In the genomic region with DNA sequence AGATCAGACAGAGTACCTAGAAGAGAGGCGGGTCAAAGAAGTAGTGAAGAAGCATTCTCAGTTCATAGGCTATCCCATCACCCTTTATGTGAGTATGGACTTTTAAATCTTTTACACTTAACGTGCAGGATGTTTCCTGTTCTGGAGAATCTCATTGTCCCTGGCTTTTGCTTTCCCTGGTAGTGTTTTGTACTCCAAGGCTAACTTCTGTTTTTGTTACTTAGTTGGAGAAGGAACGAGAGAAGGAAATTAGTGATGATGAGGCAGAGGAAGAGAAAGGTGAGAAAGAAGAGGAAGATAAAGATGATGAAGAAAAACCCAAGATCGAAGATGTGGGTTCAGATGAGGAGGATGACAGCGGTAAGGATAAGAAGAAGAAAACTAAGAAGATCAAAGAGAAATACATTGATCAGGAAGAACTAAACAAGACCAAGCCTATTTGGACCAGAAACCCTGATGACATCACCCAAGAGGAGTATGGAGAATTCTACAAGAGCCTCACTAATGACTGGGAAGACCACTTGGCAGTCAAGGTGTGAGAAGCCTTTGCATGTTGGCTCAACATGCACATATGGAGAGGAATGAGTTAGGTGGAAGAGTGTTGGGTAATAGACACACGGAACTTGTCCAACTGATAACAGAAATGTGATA, we compare ENCODE assay signal across 7 cellular contexts. TPM values are rescaled to one million over a fixed set of nuclear protein-coding genes. Genes with fewer than 3 reads are reported as not detected.
DNase-seq lines count a peak whose midpoint lies in the region; ATAC-seq and TF ChIP-seq lines count a peak whose summit lies in the region.
"Had no signal": no experiment of that assay in that cellular context is flagged by ENCODE, and none has a peak within 500 bp of the region (broad histone marks: within the 10 kb centered on the region; RNA-seq: fewer than 3 reads in every experiment).

No MANE protein-coding gene starts in this region.

- H3K9me3 Mint-ChIP-seq in activated naive CD4-positive, alpha-beta T cell treated with anti-CD3 and anti-CD28 coated beads for 36 hours, result no peaks in the 10 kb centered on the region
- no peaks in the 10 kb centered on the region for H3K9me3 Mint-ChIP-seq in stimulated activated naive CD8-positive, alpha-beta T cell treated with anti-CD3 and anti-CD28 coated beads, Interleukin-15, amount 100 ng/mL, for 72 hours

- CTCF ChIA-PET in activated naive CD4-positive, alpha-beta T cell treated with anti-CD3 and anti-CD28 coated beads for 36 hours (lab: Charles Lee), result interaction anchor here (0.7 kb wide), 1 partner anchor 11 kb away, joined by 3 read pairs; no protein-coding TSS in a partner anchor

- H3K4me1 Mint-ChIP-seq in activated naive CD4-positive, alpha-beta T cell treated with anti-CD3 and anti-CD28 coated beads for 36 hours (ENCODE audit: low read depth), result peaks cover 69% of the 10 kb centered on the region
- H3K4me1 Mint-ChIP-seq in stimulated activated naive CD8-positive, alpha-beta T cell treated with anti-CD3 and anti-CD28 coated beads, Interleukin-15, amount 100 ng/mL, for 72 hours, result peaks cover 92% of the 10 kb centered on the region

- H3K4me1 ChIP-seq in breast epithelium, result peaks cover 0 to 13% of the 10 kb centered on the region in 2 donors

- H3K36me3 Mint-ChIP-seq in activated naive CD4-positive, alpha-beta T cell treated with anti-CD3 and anti-CD28 coated beads for 36 hours (ENCODE audit: low read depth), result peaks cover 71% of the 10 kb centered on the region

- H3K27ac ChIP-seq in breast epithelium, result peak overlapping the region; percentile 8 to 36

- peaks cover 4% of the 10 kb centered on the region for H3K27me3 Mint-ChIP-seq in activated naive CD4-positive, alpha-beta T cell treated with anti-CD3 and anti-CD28 coated beads for 36 hours (ENCODE audit: low read depth)
- H3K27me3 Mint-ChIP-seq in stimulated activated naive CD8-positive, alpha-beta T cell treated with anti-CD3 and anti-CD28 coated beads, Interleukin-15, amount 100 ng/mL, for 72 hours, result no peaks in the 10 kb centered on the region

- DNase-seq in activated naive CD4-positive, alpha-beta T cell treated with anti-CD3 and anti-CD28 coated beads for 36 hours, result no peak
- no peak for DNase-seq in activated naive CD4-positive, alpha-beta T cell treated with anti-CD3 and anti-CD28 coated beads, Interleukin-2, amount 50 U/mL, for 16 hours
- DNase-seq in breast epithelium (ENCODE audit: low spot score in 2 of 2), result no peak
- DNase-seq in stimulated activated naive CD8-positive, alpha-beta T cell treated with anti-CD3 and anti-CD28 coated beads, Interleukin-15, amount 100 ng/mL, for 72 hours, result no peak
- no peak for DNase-seq in AML-193 (lab: John Stamatoyannopoulos, UW)
- DNase-seq: NCI-H226 had no signal

- no peak for TF ChIP-seq POLR2A in breast epithelium (IDR thresholded peaks at IDR 0.05)

- intact Hi-C loops in activated naive CD4-positive, alpha-beta T cell treated with anti-CD3 and anti-CD28 coated beads for 36 hours (cut with micrococcal nuclease), result no loop called here
- intact Hi-C loops in breast epithelium (cut with DNase I; ENCODE audit: low total_unique reads), result no loop called here

- H3K27me3 ChIP-seq in breast epithelium, result no peaks in the 10 kb centered on the region

- TF ChIP-seq CTCF in breast epithelium (IDR thresholded peaks at IDR 0.05), result no peak

- no peak for ATAC-seq in stimulated activated naive CD8-positive, alpha-beta T cell treated with anti-CD3 and anti-CD28 coated beads, Interleukin-15, amount 100 ng/mL, for 72 hours
- ATAC-seq in HG02798 (IDR thresholded peaks at IDR 0.05; ENCODE audit: poor library complexity, unreplicated experiment), result no peak

- peak overlapping the region; percentile 95 for H3K4me3 Mint-ChIP-seq in activated naive CD4-positive, alpha-beta T cell treated with anti-CD3 and anti-CD28 coated beads for 36 hours
- H3K4me3 Mint-ChIP-seq in stimulated activated naive CD8-positive, alpha-beta T cell treated with anti-CD3 and anti-CD28 coated beads, Interleukin-15, amount 100 ng/mL, for 72 hours, result peak overlapping the region; percentile 99

- peaks cover 4% of the 10 kb centered on the region for H3K36me3 ChIP-seq in breast epithelium

- peak overlapping the region; percentile 97 for H3K27ac Mint-ChIP-seq in activated naive CD4-positive, alpha-beta T cell treated with anti-CD3 and anti-CD28 coated beads for 36 hours
- H3K27ac Mint-ChIP-seq in stimulated activated naive CD8-positive, alpha-beta T cell treated with anti-CD3 and anti-CD28 coated beads, Interleukin-15, amount 100 ng/mL, for 72 hours, result peak overlapping the region; percentile 16 to 100

- no peak overlapping the region for H3K4me3 ChIP-seq in breast epithelium

- no peaks in the 10 kb centered on the region for H3K9me3 ChIP-seq in breast epithelium

RNA-seq across cellular contexts. Expression of a gene that starts 3.3 kb away (rescaled TPM):
- total RNA-seq in activated naive CD4-positive, alpha-beta T cell treated with anti-CD3 and anti-CD28 coated beads for 36 hours, result 1,000 to 10,000 TPM; 1,951 to 2,044 TPM
- 100 to 1,000 TPM; 643 to 810 (median 662) TPM for total RNA-seq in breast epithelium

RNA-seq across cellular contexts. Expression of a gene that starts 7.1 kb away (rescaled TPM):
- 1 to 10 TPM; 7.2 to 7.3 TPM for total RNA-seq in activated naive CD4-positive, alpha-beta T cell treated with anti-CD3 and anti-CD28 coated beads for 36 hours
- total RNA-seq in breast epithelium, result 10 to 100 TPM; 32.8 to 50.5 (median 38.1) TPM

RNA-seq across cellular contexts. Expression of a gene that starts 15.2 kb away (rescaled TPM):
- total RNA-seq in activated naive CD4-positive, alpha-beta T cell treated with anti-CD3 and anti-CD28 coated beads for 36 hours, result 1 to 10 TPM; 9.1 to 9.6 TPM
- 10 to 100 TPM in 2 of 3 donors, 1 to 10 TPM in 1; 4.0 to 25.9 (median 14.4) TPM for total RNA-seq in breast epithelium

RNA-seq across cellular contexts. Expression of a gene that starts 20.1 kb away (rescaled TPM):
- total RNA-seq in activated naive CD4-positive, alpha-beta T cell treated with anti-CD3 and anti-CD28 coated beads for 36 hours, result not detected
- total RNA-seq in breast epithelium, result under 1 TPM in 1 of 3 donors, not detected in 2; 0.15 TPM

RNA-seq across cellular contexts. Expression of a gene that starts 26.8 kb away (rescaled TPM):
- total RNA-seq in activated naive CD4-positive, alpha-beta T cell treated with anti-CD3 and anti-CD28 coated beads for 36 hours, result 10 to 100 TPM; 32.7 to 33.4 TPM
- 100 to 1,000 TPM; 106 to 140 (median 110) TPM for total RNA-seq in breast epithelium

Comparison
In these comparisons a context has a peak if more than half of its experiments do, and no peak if none do; other contexts are left out.
1. RNA of a gene that starts 7.1 kb away (total RNA-seq): 32.8 to 50.5 TPM in breast epithelium; 7.2 to 7.3 TPM in activated naive CD4-positive, alpha-beta T cell treated with anti-CD3 and anti-CD28 coated beads for 36 hours; every median in the first group is over 4 times any median in the second.